In genomic region chr1:68495532-68495931, GRCh38 we compare ENCODE assay signal across 7 cellular contexts. TPM values are rescaled to one million over a fixed set of nuclear protein-coding genes. Genes with fewer than 3 reads are reported as not detected.
DNase-seq lines count a peak whose midpoint lies in the region; ATAC-seq and TF ChIP-seq lines count a peak whose summit lies in the region.

No MANE protein-coding gene starts in this region.

- peaks cover 0 to 28% (median 12%) of the 10 kb centered on the region in 3 donors for H3K4me1 ChIP-seq in esophagus squamous epithelium

- DNase-seq in GM06990 (ENCODE audit: extremely low read depth, insufficient read length) (no peak), HuH-7.5 (ENCODE audit: low spot score) (peak; percentile 8), esophagus squamous epithelium (lab: John Stamatoyannopoulos, UW) (no peak)
- no peak for DNase-seq in activated CD8-positive, alpha-beta T cell treated with anti-CD3 and anti-CD28 coated beads, Interleukin-2, amount 10 ng/mL, durations not matched to agents 7 days and 5 days
- DNase-seq in naive thymus-derived CD8-positive, alpha-beta T cell, result no peak

- intact Hi-C loops in esophagus squamous epithelium (cut with DNase I), result no loop called here

- peak overlapping the region; percentile 97 for H3K4me3 ChIP-seq in GM06990 (replicated peaks; ENCODE audit: low read depth, low read length)
- H3K4me3 ChIP-seq in esophagus squamous epithelium, result peak overlapping the region in 1 of 4 donors; percentile 79

- H3K27me3 ChIP-seq in GM06990 (replicated peaks; ENCODE audit: control insufficient read depth, insufficient read depth, low read length), result no peaks in the 10 kb centered on the region
- no peaks in the 10 kb centered on the region for H3K27me3 ChIP-seq in esophagus squamous epithelium

- H3K27me3 Mint-ChIP-seq in activated CD8-positive, alpha-beta T cell treated with anti-CD3 and anti-CD28 coated beads, Interleukin-2, amount 10 ng/mL, durations not matched to agents 7 days and 5 days (ENCODE audit: low read depth), result peaks cover 22% of the 10 kb centered on the region
- H3K27me3 Mint-ChIP-seq in naive thymus-derived CD8-positive, alpha-beta T cell, result peaks cover 10 to 49% (median 24%) of the 10 kb centered on the region in 5 donors

- peak overlapping the region; percentile 92 for H3K27ac Mint-ChIP-seq in activated CD8-positive, alpha-beta T cell treated with anti-CD3 and anti-CD28 coated beads, Interleukin-2, amount 10 ng/mL, durations not matched to agents 7 days and 5 days
- no peak overlapping the region for H3K27ac Mint-ChIP-seq in naive thymus-derived CD8-positive, alpha-beta T cell

- no peak for TF ChIP-seq CTCF in GM06990 (IDR thresholded peaks at IDR 0.05; ENCODE audit: insufficient read depth, low read length, poor library complexity, severe bottlenecking)
- TF ChIP-seq CTCF in esophagus squamous epithelium (IDR thresholded peaks at IDR 0.05), result no peak

- no peaks in the 10 kb centered on the region for H3K9me3 Mint-ChIP-seq in activated CD8-positive, alpha-beta T cell treated with anti-CD3 and anti-CD28 coated beads, Interleukin-2, amount 10 ng/mL, durations not matched to agents 7 days and 5 days (ENCODE audit: insufficient read depth)
- H3K9me3 Mint-ChIP-seq in naive thymus-derived CD8-positive, alpha-beta T cell, result peaks cover 0 to 3% (median 0%) of the 10 kb centered on the region in 9 donors

- POLR2A ChIA-PET in activated CD8-positive, alpha-beta T cell treated with anti-CD3 and anti-CD28 coated beads, Interleukin-2, amount 10 ng/mL, durations not matched to agents 7 days and 5 days (lab: Charles Lee), result no interaction called here
- POLR2A ChIA-PET in naive thymus-derived CD8-positive, alpha-beta T cell (lab: Charles Lee), result no interaction called here

- H3K4me1 Mint-ChIP-seq in activated CD8-positive, alpha-beta T cell treated with anti-CD3 and anti-CD28 coated beads, Interleukin-2, amount 10 ng/mL, durations not matched to agents 7 days and 5 days (ENCODE audit: low read depth), result peaks cover 32% of the 10 kb centered on the region
- H3K4me1 Mint-ChIP-seq in naive thymus-derived CD8-positive, alpha-beta T cell, result peaks cover 4 to 21% (median 14%) of the 10 kb centered on the region in 4 donors

- H3K36me3 Mint-ChIP-seq in activated CD8-positive, alpha-beta T cell treated with anti-CD3 and anti-CD28 coated beads, Interleukin-2, amount 10 ng/mL, durations not matched to agents 7 days and 5 days (ENCODE audit: low read depth), result peaks cover 34% of the 10 kb centered on the region
- no peaks in the 10 kb centered on the region for H3K36me3 Mint-ChIP-seq in naive thymus-derived CD8-positive, alpha-beta T cell

- H3K36me3 ChIP-seq in GM06990 (ENCODE audit: control insufficient read depth, insufficient read depth, low read length) (no peaks in the 10 kb centered on the region), esophagus squamous epithelium (no peaks in the 10 kb centered on the region)

- H3K27ac ChIP-seq in esophagus squamous epithelium, result no peak overlapping the region

- no peak for ATAC-seq in activated CD8-positive, alpha-beta T cell treated with anti-CD3 and anti-CD28 coated beads, Interleukin-2, amount 10 ng/mL, durations not matched to agents 7 days and 5 days
- ATAC-seq in naive thymus-derived CD8-positive, alpha-beta T cell, result no peak
- ATAC-seq in GM21786 (IDR thresholded peaks at IDR 0.05; ENCODE audit: unreplicated experiment) (no peak), GM18519 (IDR thresholded peaks at IDR 0.05; ENCODE audit: low FRiP score, unreplicated experiment) (no peak)

- CTCF ChIA-PET in activated CD8-positive, alpha-beta T cell treated with anti-CD3 and anti-CD28 coated beads, Interleukin-2, amount 10 ng/mL, durations not matched to agents 7 days and 5 days (lab: Charles Lee), result interaction anchor here (1.1 to 1.6 kb wide), 2 partner anchors 10 to 25 kb away, joined by 3 to 7 read pairs; no protein-coding TSS in a partner anchor

- TF ChIP-seq POLR2A in esophagus squamous epithelium (IDR thresholded peaks at IDR 0.05), result no peak

- peak overlapping the region; percentile 96 for H3K4me3 Mint-ChIP-seq in activated CD8-positive, alpha-beta T cell treated with anti-CD3 and anti-CD28 coated beads, Interleukin-2, amount 10 ng/mL, durations not matched to agents 7 days and 5 days
- peak overlapping the region in 8 of 10 donors; percentile 0 to 87 (median 84) for H3K4me3 Mint-ChIP-seq in naive thymus-derived CD8-positive, alpha-beta T cell

- 53 to 57% methylated on average over 3 of the region's 3 CpGs for WGBS in esophagus squamous epithelium, 2 donors

- no peaks in the 10 kb centered on the region for H3K9me3 ChIP-seq in esophagus squamous epithelium

RNA-seq across cellular contexts. Expression of gene DEPDC1, which starts 1.4 kb away (rescaled TPM):
- 10 to 100 TPM; 25.3 to 28.7 TPM for total RNA-seq in activated CD8-positive, alpha-beta T cell treated with anti-CD3 and anti-CD28 coated beads, Interleukin-2, amount 10 ng/mL, durations not matched to agents 7 days and 5 days
- not detected for total RNA-seq in naive thymus-derived CD8-positive, alpha-beta T cell
- not detected for polyA plus RNA-seq in naive thymus-derived CD8-positive, alpha-beta T cell
- 10 to 100 TPM in 2 of 4 donors, 1 to 10 TPM in 2; 2.7 to 10.9 (median 6.8) TPM for total RNA-seq in esophagus squamous epithelium

RNA-seq across cellular contexts. Expression of gene RPE65, which starts 45.8 kb away (rescaled TPM):
- total RNA-seq in activated CD8-positive, alpha-beta T cell treated with anti-CD3 and anti-CD28 coated beads, Interleukin-2, amount 10 ng/mL, durations not matched to agents 7 days and 5 days, result not detected
- not detected for total RNA-seq in naive thymus-derived CD8-positive, alpha-beta T cell
- polyA plus RNA-seq in naive thymus-derived CD8-positive, alpha-beta T cell, result not detected
- not detected for total RNA-seq in esophagus squamous epithelium
